ENCODE assay signal across 8 cellular contexts in genomic region chr12:12398026-12398859, GRCh38. TPM values are rescaled to one million over a fixed set of nuclear protein-coding genes. Genes with fewer than 3 reads are reported as not detected.
DNase-seq lines count a peak whose midpoint lies in the region; ATAC-seq lines count a peak whose summit lies in the region.

No MANE protein-coding gene starts in this region.

- H3K27ac ChIP-seq in SJSA1, result peak overlapping the region; percentile 59

- ATAC-seq in HG03025 (IDR thresholded peaks at IDR 0.05; ENCODE audit: low FRiP score, unreplicated experiment), result no peak
- no peak for ATAC-seq in activated CD4-positive, CD25-positive, alpha-beta regulatory T cell treated with anti-CD3 and anti-CD28 coated beads, Interleukin-2, amount 50 U/mL, for 24 hours

- H3K9me3 ChIP-seq in SJSA1 (replicated peaks), result no peaks in the 10 kb centered on the region

- no peak overlapping the region for H3K4me3 ChIP-seq in SJSA1

- DNase-seq in H4 (ENCODE audit: low spot score) (peak; percentile 87), SJSA1 (ENCODE audit: low read depth in 1 of 2, low spot score in 2 of 2) (peak; percentile 82 to 92), glomerular visceral epithelial cell (ENCODE audit: extremely low spot score) (peak; percentile 74), smooth muscle cell of the brain vasculature (ENCODE audit: low read depth, low spot score) (peak; percentile 79), GM19238 (ENCODE audit: insufficient read length, low spot score) (no peak)
- no peak for DNase-seq in NK-92 treated with Interleukin-12 subunit alpha and Interleukin-12 subunit beta, amount 100 ng/mL, for 24 hours (lab: John Stamatoyannopoulos, UW)

- H3K36me3 ChIP-seq in SJSA1, result no peaks in the 10 kb centered on the region

- H3K4me1 ChIP-seq in SJSA1 (replicated peaks), result peaks cover 19% of the 10 kb centered on the region

- H3K27me3 ChIP-seq in SJSA1 (replicated peaks), result no peaks in the 10 kb centered on the region

RNA-seq across cellular contexts. Expression of gene BORCS5, which starts 41.4 kb away (rescaled TPM):
- 8.1 and 9.8 TPM in 2 replicates for total RNA-seq in H4 (2014; rRNA removed; shearing (Covaris generic))
- total RNA-seq in SJSA1 (2014; rRNA removed; shearing (Covaris generic)), result 6.1 and 15.2 TPM in 2 replicates

RNA-seq across cellular contexts. Expression of gene MANSC1, which starts 48.2 kb away (rescaled TPM):
- total RNA-seq in H4 (2014; rRNA removed; shearing (Covaris generic)), result 0.39 and 0.52 TPM in 2 replicates
- total RNA-seq in SJSA1 (2014; rRNA removed; shearing (Covaris generic)), result 0.22 and 1.5 TPM in 2 replicates

Comparison
In these comparisons a context has a peak if more than half of its experiments do, and no peak if none do; other contexts are left out.
1. DNase-seq: peak in H4 (single experiment), SJSA1 (2 of 2), glomerular visceral epithelial cell (single experiment) and smooth muscle cell of the brain vasculature (single experiment); none in GM19238 (single experiment) and NK-92 treated with Interleukin-12 subunit alpha and Interleukin-12 subunit beta, amount 100 ng/mL, for 24 hours (single experiment).